ENCODE assay signal across 16 cellular contexts in the genomic region with DNA sequence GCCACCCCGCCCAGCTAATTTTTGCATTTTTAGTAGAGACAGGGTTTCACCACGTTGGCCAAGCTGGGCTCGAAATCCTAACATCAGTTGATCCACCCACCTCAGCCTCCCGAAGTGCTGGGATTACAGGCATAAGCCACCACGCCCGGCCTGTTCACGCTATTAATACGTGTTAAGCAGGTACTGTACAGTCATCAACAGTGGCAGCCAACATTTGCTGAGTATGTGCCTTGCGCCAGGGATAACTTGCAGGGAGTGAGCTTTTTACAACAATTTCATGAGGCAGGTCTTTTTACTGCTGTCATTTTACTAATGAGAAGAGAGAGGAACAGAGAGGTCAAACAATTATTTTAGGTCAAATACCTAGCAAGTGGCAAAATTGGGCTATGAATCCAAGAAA.
DNase-seq lines count a peak whose midpoint lies in the region; ATAC-seq and TF ChIP-seq lines count a peak whose summit lies in the region.
"Had no signal": no experiment of that assay in that cellular context is flagged by ENCODE, and none has a peak within 500 bp of the region (broad histone marks: within the 10 kb centered on the region; RNA-seq: fewer than 3 reads in every experiment).

No MANE protein-coding gene starts in this region.

- H3K79me2 ChIP-seq in neural progenitor cell (ENCODE audit: low read depth) = no peaks in the 10 kb centered on the region

- H3F3A ChIP-seq in neural progenitor cell (ENCODE audit: low read depth) = peaks cover 30% of the 10 kb centered on the region

- H3K9me3 ChIP-seq in iPS-18a (ENCODE audit: control insufficient read depth, low read depth, low read length) (no peaks in the 10 kb centered on the region), neural progenitor cell (ENCODE audit: low read depth) (no peaks in the 10 kb centered on the region)

- H3K36me3 ChIP-seq in iPS-18a (ENCODE audit: control insufficient read depth, low read depth, low read length) = no peaks in the 10 kb centered on the region
- no peaks in the 10 kb centered on the region for H3K36me3 ChIP-seq in neural progenitor cell
- H3K36me3 ChIP-seq: BLaER1 treated with 17β-estradiol and CSF1 and Interleukin-3, amounts not matched to agents 10 nM and 100 nM had no signal

- H3K9ac ChIP-seq in iPS-18a (ENCODE audit: low read length) (no peak overlapping the region), neural progenitor cell (no peak overlapping the region)
- H3K9ac ChIP-seq: BLaER1 treated with 17β-estradiol and CSF1 and Interleukin-3, amounts not matched to agents 10 nM and 100 nM; KMS-11 had no signal

- H3K4me1 ChIP-seq in iPS-18a (ENCODE audit: control insufficient read depth, low read depth, low read length) = peaks cover 31% of the 10 kb centered on the region
- H3K4me1 ChIP-seq in neural progenitor cell = peaks cover 19% of the 10 kb centered on the region

- no peak overlapping the region for H3K27ac ChIP-seq in iPS-18a (ENCODE audit: low read length)
- H3K27ac ChIP-seq in neural progenitor cell = no peak overlapping the region
- H3K27ac ChIP-seq: BLaER1 treated with 17β-estradiol and CSF1 and Interleukin-3, amounts not matched to agents 10 nM and 100 nM; KMS-11 had no signal

- H3K4me3 Mint-ChIP-seq in neural progenitor cell = no peak overlapping the region
- H3K4me3 Mint-ChIP-seq: CD8-positive, alpha-beta memory T cell had no signal

- H3K27me3 Mint-ChIP-seq in neural progenitor cell (ENCODE audit: insufficient read depth, low read depth) = peaks cover 10% of the 10 kb centered on the region

- H2AFZ ChIP-seq in neural progenitor cell (replicated peaks) = no peak overlapping the region

- H4K20me1 ChIP-seq in neural progenitor cell (ENCODE audit: low read depth) = no peaks in the 10 kb centered on the region
- H4K20me1 ChIP-seq: BLaER1 treated with 17β-estradiol and CSF1 and Interleukin-3, amounts not matched to agents 10 nM and 100 nM had no signal

- no peak for ATAC-seq in GM18873 (IDR thresholded peaks at IDR 0.05; ENCODE audit: low FRiP score, unreplicated experiment)
- ATAC-seq: HepG2 had no signal

- peaks cover 53% of the 10 kb centered on the region for H3K4me1 Mint-ChIP-seq in neural progenitor cell
- H3K4me1 Mint-ChIP-seq: CD8-positive, alpha-beta memory T cell had no signal

- H3K27me3 ChIP-seq in iPS-18a (ENCODE audit: control insufficient read depth, insufficient read depth, low read length) = no peaks in the 10 kb centered on the region
- no peaks in the 10 kb centered on the region for H3K27me3 ChIP-seq in neural progenitor cell
- H3K27me3 ChIP-seq: BLaER1 treated with 17β-estradiol and CSF1 and Interleukin-3, amounts not matched to agents 10 nM and 100 nM had no signal

- H3K9me3 Mint-ChIP-seq in neural progenitor cell = peaks cover 21% of the 10 kb centered on the region

- no peak overlapping the region for H3K4me2 ChIP-seq in neural progenitor cell
- H3K4me2 ChIP-seq: BLaER1 treated with 17β-estradiol and CSF1 and Interleukin-3, amounts not matched to agents 10 nM and 100 nM; KMS-11 had no signal

- peaks cover 29% of the 10 kb centered on the region for H3K36me3 Mint-ChIP-seq in neural progenitor cell

- H3K4me3 ChIP-seq in iPS-18a (ENCODE audit: low read length) = peak overlapping the region; percentile 0
- no peak overlapping the region for H3K4me3 ChIP-seq in retinal pigment epithelial cell (ENCODE audit: low read length)
- H3K4me3 ChIP-seq in neural progenitor cell = no peak overlapping the region
- H3K4me3 ChIP-seq: BLaER1 treated with 17β-estradiol and CSF1 and Interleukin-3, amounts not matched to agents 10 nM and 100 nM had no signal

- no peak for TF ChIP-seq CTCF in retinal pigment epithelial cell (conservative IDR thresholded peaks at IDR 0.05; ENCODE audit: low read depth, low read length)
- TF ChIP-seq CTCF in neural progenitor cell (IDR thresholded peaks at IDR 0.05) = no peak

- DNase-seq in DMS53 (lab: John Stamatoyannopoulos, UW) (peak; percentile 28), DMS53 treated with DMSO at 0.1 percent for 48 hours (lab: John Stamatoyannopoulos, UW; ENCODE audit: unreplicated experiment) (no peak), cerebellar cortex (ENCODE audit: low spot score) (peak; percentile 26), retinal pigment epithelial cell (ENCODE audit: low read depth) (peak; percentile 97), neural progenitor cell (ENCODE audit: low spot score) (no peak), GOT3 (lab: John Stamatoyannopoulos, UW) (no peak)
- DNase-seq: CD8-positive, alpha-beta memory T cell; NCI-H1048; NCI-H1436 treated with DMSO at 0.1 percent for 48 hours; NCI-H2029 treated with DMSO at 0.1 percent for 48 hours; NCI-H748 treated with DMSO at 0.1 percent for 48 hours had no signal

- H3K27ac Mint-ChIP-seq in neural progenitor cell = no peak overlapping the region
- H3K27ac Mint-ChIP-seq: CD8-positive, alpha-beta memory T cell had no signal

Comparison
In these comparisons a context has a peak if more than half of its experiments do, and no peak if none do; other contexts are left out.
1. DNase-seq: peak in DMS53 (single experiment), cerebellar cortex (single experiment) and retinal pigment epithelial cell (single experiment); none in DMS53 treated with DMSO at 0.1 percent for 48 hours (single experiment), neural progenitor cell (single experiment) and GOT3 (single experiment).